1 cellular context compared by ENCODE assay signal in the genomic region with DNA sequence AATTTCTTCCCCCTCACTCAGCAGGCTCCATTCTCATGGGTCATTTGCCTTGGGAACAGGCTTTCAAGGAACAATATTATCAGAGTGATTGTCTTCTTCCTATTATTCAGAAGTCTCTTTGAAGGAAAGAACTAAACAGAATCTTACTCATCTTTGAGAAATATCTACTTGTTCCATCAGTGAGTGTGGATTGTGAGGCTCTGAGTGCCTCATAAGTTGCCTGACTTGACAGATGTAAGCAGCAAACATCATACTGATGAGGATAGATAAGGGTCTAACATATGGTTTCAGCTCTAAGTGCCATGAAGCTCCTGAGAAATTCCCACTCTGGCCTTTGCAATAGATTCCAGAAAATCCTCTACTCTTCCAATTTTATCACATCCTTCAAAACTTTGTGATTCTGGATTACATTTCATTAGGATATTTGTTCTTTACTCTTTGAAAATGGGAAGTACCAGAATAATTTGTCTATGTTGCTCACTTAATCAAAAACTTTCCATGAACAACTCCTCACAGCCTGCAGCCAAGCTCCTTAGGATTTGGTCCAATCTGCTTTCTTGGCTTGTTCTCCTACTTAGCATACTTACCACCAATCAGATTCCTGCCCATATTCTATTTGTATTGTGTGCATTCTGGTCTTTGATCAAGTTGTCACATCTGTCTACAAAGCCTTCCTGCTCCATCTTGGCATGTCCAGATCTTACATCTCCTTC.
TF ChIP-seq lines count a peak whose summit lies in the region.

No MANE protein-coding gene starts in this region.

TF ChIP-seq in IMR-90, 13 proteins besides CTCF, POLR2A, EP300 and RAD21 (continued from another document):
- TF ChIP-seq MAFK (IDR thresholded peaks at IDR 0.05; ENCODE audit: low read depth, low read length) (no peak), MAZ (IDR thresholded peaks at IDR 0.05; ENCODE audit: borderline replicate concordance, low read depth, low read length) (no peak), RCOR1 (IDR thresholded peaks at IDR 0.05; ENCODE audit: insufficient replicate concordance, low read length) (no peak), BHLHE40 (IDR thresholded peaks at IDR 0.05; ENCODE audit: low read depth, low read length) (no peak), FOS (IDR thresholded peaks at IDR 0.05; ENCODE audit: low read depth, low read length) (no peak), SMC3 (IDR thresholded peaks at IDR 0.05; ENCODE audit: low read depth, low read length) (no peak), CHD1 (IDR thresholded peaks at IDR 0.05; ENCODE audit: low read depth, low read length) (no peak), CEBPB (IDR thresholded peaks at IDR 0.05; ENCODE audit: low read depth, low read length) (no peak), RFX5 (IDR thresholded peaks at IDR 0.05; ENCODE audit: low read depth, low read length) (no peak)
- TF ChIP-seq, protein P1, sequence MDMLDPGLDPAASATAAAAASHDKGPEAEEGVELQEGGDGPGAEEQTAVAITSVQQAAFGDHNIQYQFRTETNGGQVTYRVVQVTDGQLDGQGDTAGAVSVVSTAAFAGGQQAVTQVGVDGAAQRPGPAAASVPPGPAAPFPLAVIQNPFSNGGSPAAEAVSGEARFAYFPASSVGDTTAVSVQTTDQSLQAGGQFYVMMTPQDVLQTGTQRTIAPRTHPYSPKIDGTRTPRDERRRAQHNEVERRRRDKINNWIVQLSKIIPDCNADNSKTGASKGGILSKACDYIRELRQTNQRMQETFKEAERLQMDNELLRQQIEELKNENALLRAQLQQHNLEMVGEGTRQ (IDR thresholded peaks at IDR 0.05; ENCODE audit: low read depth, low read length) = no peak
- TF ChIP-seq, protein P2, sequence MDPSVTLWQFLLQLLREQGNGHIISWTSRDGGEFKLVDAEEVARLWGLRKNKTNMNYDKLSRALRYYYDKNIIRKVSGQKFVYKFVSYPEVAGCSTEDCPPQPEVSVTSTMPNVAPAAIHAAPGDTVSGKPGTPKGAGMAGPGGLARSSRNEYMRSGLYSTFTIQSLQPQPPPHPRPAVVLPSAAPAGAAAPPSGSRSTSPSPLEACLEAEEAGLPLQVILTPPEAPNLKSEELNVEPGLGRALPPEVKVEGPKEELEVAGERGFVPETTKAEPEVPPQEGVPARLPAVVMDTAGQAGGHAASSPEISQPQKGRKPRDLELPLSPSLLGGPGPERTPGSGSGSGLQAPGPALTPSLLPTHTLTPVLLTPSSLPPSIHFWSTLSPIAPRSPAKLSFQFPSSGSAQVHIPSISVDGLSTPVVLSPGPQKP (IDR thresholded peaks at IDR 0.05; ENCODE audit: borderline replicate concordance, low read depth, low read length) = no peak
